In genomic region chr10:110747609-110748464, GRCh38 we compare ENCODE assay signal across 1 cellular context.
A peak's percentile ranks its signal among the peaks of the same experiment; 100 is the strongest.
TF ChIP-seq lines count a peak whose summit lies in the region.

No MANE protein-coding gene starts in this region.

TF ChIP-seq in GM12878, 131 proteins besides CTCF, POLR2A, EP300 and RAD21 (continued from another document and continues in another):
- no peak for TF ChIP-seq RELA (IDR thresholded peaks at IDR 0.05; ENCODE audit: borderline replicate concordance, partially characterized antibody)
- no peak for TF ChIP-seq PML (IDR thresholded peaks at IDR 0.05; ENCODE audit: low read length)
- TF ChIP-seq LARP7 (IDR thresholded peaks at IDR 0.05) = no peak
- no peak for TF ChIP-seq PBX3 (IDR thresholded peaks at IDR 0.05; ENCODE audit: insufficient replicate concordance, low read depth, low read length)
- no peak for TF ChIP-seq TARDBP (IDR thresholded peaks at IDR 0.05; ENCODE audit: borderline replicate concordance)
- TF ChIP-seq ZSCAN29 (IDR thresholded peaks at IDR 0.05) = no peak
- no peak for TF ChIP-seq SUZ12 (IDR thresholded peaks at IDR 0.05; ENCODE audit: unreplicated experiment)
- TF ChIP-seq POLR2AphosphoS5 (IDR thresholded peaks at IDR 0.05; ENCODE audit: low read length) = no peak
- no peak for TF ChIP-seq MAX (IDR thresholded peaks at IDR 0.05; ENCODE audit: low read depth, low read length)
- TF ChIP-seq PAX5 (IDR thresholded peaks at IDR 0.05; ENCODE audit: borderline replicate concordance, low read depth, low read length) = no peak
- TF ChIP-seq HDAC2 (IDR thresholded peaks at IDR 0.05) = no peak
- TF ChIP-seq STAT3 (IDR thresholded peaks at IDR 0.05; ENCODE audit: low read depth, low read length) = no peak
- peak; percentile 50 for TF ChIP-seq MEF2B (IDR thresholded peaks at IDR 0.05; ENCODE audit: partially characterized antibody, poor library complexity, severe bottlenecking)
- no peak for TF ChIP-seq MXI1 (IDR thresholded peaks at IDR 0.05; ENCODE audit: low read depth, low read length)
- no peak for TF ChIP-seq SP1 (IDR thresholded peaks at IDR 0.05; ENCODE audit: low read depth, low read length)
- TF ChIP-seq ZNF687 (IDR thresholded peaks at IDR 0.05) = no peak; the same call in 1 of the 2 replicates
- TF ChIP-seq SKIL (IDR thresholded peaks at IDR 0.05; ENCODE audit: low read depth, poor library complexity, severe bottlenecking) = no peak
- TF ChIP-seq IKZF1 (conservative IDR thresholded peaks at IDR 0.05) = no peak
- no peak for TF ChIP-seq RCOR1 (conservative IDR thresholded peaks at IDR 0.05; ENCODE audit: low read depth, low read length)
- TF ChIP-seq HSF1 (IDR thresholded peaks at IDR 0.05; ENCODE audit: low read depth, low read length) = no peak
- TF ChIP-seq MTA3 (IDR thresholded peaks at IDR 0.05; ENCODE audit: borderline replicate concordance, low read length) = no peak
- no peak for TF ChIP-seq ZBED1 (IDR thresholded peaks at IDR 0.05; ENCODE audit: borderline replicate concordance)
- no peak for TF ChIP-seq ZBTB33 (IDR thresholded peaks at IDR 0.05)
- TF ChIP-seq ZBTB40 (IDR thresholded peaks at IDR 0.05; ENCODE audit: borderline replicate concordance) = peak; percentile 42
- TF ChIP-seq CEBPZ (IDR thresholded peaks at IDR 0.05; ENCODE audit: low read depth, low read length) = no peak
- no peak for TF ChIP-seq TCF3 (IDR thresholded peaks at IDR 0.05; ENCODE audit: borderline replicate concordance, insufficient read depth, low read depth, low read length)
- TF ChIP-seq JUND (IDR thresholded peaks at IDR 0.05; ENCODE audit: low read depth, low read length) = no peak
- TF ChIP-seq IRF3 (IDR thresholded peaks at IDR 0.05) = no peak
- peak; percentile 26; the same call in 1 of the 2 replicates for TF ChIP-seq MTA2 (IDR thresholded peaks at IDR 0.05; ENCODE audit: low read depth)
- no peak for TF ChIP-seq USF1 (IDR thresholded peaks at IDR 0.05; ENCODE audit: borderline replicate concordance, extremely low read length, insufficient read depth, low read depth, low read length)
- no peak for TF ChIP-seq RB1 (IDR thresholded peaks at IDR 0.05; ENCODE audit: borderline replicate concordance)
- no peak for TF ChIP-seq WRNIP1 (IDR thresholded peaks at IDR 0.05; ENCODE audit: borderline replicate concordance, low read depth, low read length)
- 0 out of 2 replicates have a peak, but pooled peaks have one; percentile 28 for TF ChIP-seq RELB (IDR thresholded peaks at IDR 0.05; ENCODE audit: low read depth)
